19 cellular contexts compared by ENCODE assay signal in the genomic region with DNA sequence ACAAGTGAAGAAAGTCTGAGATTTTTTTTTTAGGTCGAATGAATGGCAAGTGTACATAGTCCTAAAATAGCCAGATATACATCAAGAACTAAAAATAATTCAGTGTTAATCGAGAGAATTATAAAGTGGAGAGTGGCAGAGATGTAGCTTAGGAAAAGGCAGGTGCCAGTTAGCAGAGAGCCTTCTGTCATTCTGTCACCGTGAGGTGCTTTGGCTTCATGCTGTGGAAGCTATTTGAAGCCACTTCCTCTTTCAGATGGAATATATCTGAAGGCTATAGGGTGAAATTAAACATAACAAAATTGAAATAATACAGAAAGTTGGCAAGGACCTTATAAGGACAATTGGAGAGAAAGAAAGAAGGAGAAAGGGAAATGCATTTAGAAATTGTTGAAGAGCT.
A peak's percentile ranks its signal among the peaks of the same experiment; 100 is the strongest.
DNase-seq lines count a peak whose midpoint lies in the region; ATAC-seq and TF ChIP-seq lines count a peak whose summit lies in the region.
"Had no signal": no experiment of that assay in that cellular context is flagged by ENCODE, and none has a peak within 500 bp of the region (broad histone marks: within the 10 kb centered on the region; RNA-seq: fewer than 3 reads in every experiment).

No MANE protein-coding gene starts in this region.

- no peaks in the 10 kb centered on the region for H3K27me3 Mint-ChIP-seq in neural progenitor cell (ENCODE audit: insufficient read depth, low read depth)
- H3K27me3 Mint-ChIP-seq: activated CD4-positive, alpha-beta T cell treated with anti-CD3 and anti-CD28 coated beads for 36 hours; activated naive CD4-positive, alpha-beta T cell treated with anti-CD3 and anti-CD28 coated beads, Interleukin-2, amount 10 ng/mL, durations not matched to agents 7 days and 5 days had no signal

- H3K4me3 ChIP-seq in neural cell (ENCODE audit: low read length) = no peak overlapping the region
- no peak overlapping the region for H3K4me3 ChIP-seq in prostate gland
- H3K4me3 ChIP-seq in neural progenitor cell = no peak overlapping the region
- H3K4me3 ChIP-seq: lower lobe of right lung, thoracic aorta had no signal

- no peaks in the 10 kb centered on the region for H3K4me1 Mint-ChIP-seq in neural progenitor cell
- H3K4me1 Mint-ChIP-seq: activated CD4-positive, alpha-beta T cell treated with anti-CD3 and anti-CD28 coated beads for 36 hours; activated naive CD4-positive, alpha-beta T cell treated with anti-CD3 and anti-CD28 coated beads, Interleukin-2, amount 10 ng/mL, durations not matched to agents 7 days and 5 days had no signal

- H3K9me2 ChIP-seq in neural cell (ENCODE audit: insufficient read depth, low read length) = no peaks in the 10 kb centered on the region

- no peak for TF ChIP-seq RAD21 in neural cell (conservative IDR thresholded peaks at IDR 0.05)

- peak overlapping the region; percentile 41 for H3K27ac ChIP-seq in neural cell (ENCODE audit: low read length)
- H3K27ac ChIP-seq in prostate gland = no peak overlapping the region
- H3K27ac ChIP-seq in neural progenitor cell = no peak overlapping the region
- H3K27ac ChIP-seq: lower lobe of right lung, neutrophil, thoracic aorta had no signal

- TF ChIP-seq CTCF in neural cell (IDR thresholded peaks at IDR 0.05; ENCODE audit: poor library complexity, severe bottlenecking) = no peak
- no peak for TF ChIP-seq CTCF in prostate gland (IDR thresholded peaks at IDR 0.05)
- no peak for TF ChIP-seq CTCF in neural progenitor cell (IDR thresholded peaks at IDR 0.05)

- H3K4me1 ChIP-seq in prostate gland (replicated peaks) (no peaks in the 10 kb centered on the region), neural progenitor cell (no peaks in the 10 kb centered on the region)
- H3K4me1 ChIP-seq: lower lobe of right lung had no signal

- H3F3A ChIP-seq in neural cell (ENCODE audit: insufficient read depth, low read length, poor library complexity, severe bottlenecking) = no peaks in the 10 kb centered on the region
- no peaks in the 10 kb centered on the region for H3F3A ChIP-seq in neural progenitor cell (ENCODE audit: low read depth)

- H3K36me3 ChIP-seq in neural cell (ENCODE audit: insufficient read depth, low read length) = no peaks in the 10 kb centered on the region
- H3K36me3 ChIP-seq in prostate gland = no peaks in the 10 kb centered on the region
- no peaks in the 10 kb centered on the region for H3K36me3 ChIP-seq in neural progenitor cell
- H3K36me3 ChIP-seq: lower lobe of right lung, neutrophil, thoracic aorta had no signal

- peak overlapping the region; percentile 18 for H3K4me2 ChIP-seq in neural cell (ENCODE audit: low read length)
- H3K4me2 ChIP-seq in neural progenitor cell = no peak overlapping the region

- H3K79me2 ChIP-seq in neural cell (replicated peaks; ENCODE audit: insufficient read depth, low read length) = no peaks in the 10 kb centered on the region
- H3K79me2 ChIP-seq in neural progenitor cell (ENCODE audit: low read depth) = no peaks in the 10 kb centered on the region

- ATAC-seq in GM18909 (IDR thresholded peaks at IDR 0.05; ENCODE audit: poor library complexity, unreplicated experiment) (peak; percentile 73), GM21786 (IDR thresholded peaks at IDR 0.05; ENCODE audit: unreplicated experiment) (peak; percentile 69), HG03457 (IDR thresholded peaks at IDR 0.05; ENCODE audit: unreplicated experiment) (peak; percentile 55)
- ATAC-seq: activated CD4-positive, alpha-beta T cell treated with anti-CD3 and anti-CD28 coated beads for 36 hours; lower lobe of right lung had no signal

- no peaks in the 10 kb centered on the region for H3K9me3 ChIP-seq in neural cell (ENCODE audit: low read length)
- H3K9me3 ChIP-seq in prostate gland = no peaks in the 10 kb centered on the region
- no peaks in the 10 kb centered on the region for H3K9me3 ChIP-seq in neural progenitor cell (ENCODE audit: low read depth)
- H3K9me3 ChIP-seq: lower lobe of right lung, neutrophil, thoracic aorta had no signal

- no peak overlapping the region for H3K27ac Mint-ChIP-seq in neural progenitor cell
- H3K27ac Mint-ChIP-seq: activated CD4-positive, alpha-beta T cell treated with anti-CD3 and anti-CD28 coated beads for 36 hours; activated naive CD4-positive, alpha-beta T cell treated with anti-CD3 and anti-CD28 coated beads, Interleukin-2, amount 10 ng/mL, durations not matched to agents 7 days and 5 days had no signal

- no peaks in the 10 kb centered on the region for H3K36me3 Mint-ChIP-seq in neural progenitor cell
- H3K36me3 Mint-ChIP-seq: activated naive CD4-positive, alpha-beta T cell treated with anti-CD3 and anti-CD28 coated beads, Interleukin-2, amount 10 ng/mL, durations not matched to agents 7 days and 5 days had no signal

- H3K9me3 Mint-ChIP-seq in neural progenitor cell = no peaks in the 10 kb centered on the region

- H2AFZ ChIP-seq in neural cell (ENCODE audit: low read depth, low read length) = no peak overlapping the region
- H2AFZ ChIP-seq in neural progenitor cell (replicated peaks) = no peak overlapping the region

- no peak overlapping the region for H3K9ac ChIP-seq in neural cell (ENCODE audit: low read length)
- H3K9ac ChIP-seq in neural progenitor cell = no peak overlapping the region

- H4K20me1 ChIP-seq in neural cell (ENCODE audit: insufficient read depth) (no peaks in the 10 kb centered on the region), neural progenitor cell (ENCODE audit: low read depth) (no peaks in the 10 kb centered on the region)

- H3K27me3 ChIP-seq in neural cell (ENCODE audit: insufficient read depth, low read depth, low read length) (no peaks in the 10 kb centered on the region), prostate gland (replicated peaks; ENCODE audit: insufficient read depth) (no peaks in the 10 kb centered on the region), neural progenitor cell (no peaks in the 10 kb centered on the region)
- H3K27me3 ChIP-seq: neutrophil had no signal

- no peak for TF ChIP-seq POLR2A in prostate gland (IDR thresholded peaks at IDR 0.05)

- no peak for DNase-seq in central memory CD4-positive, alpha-beta T cell
- DNase-seq in prostate gland (ENCODE audit: low spot score) (no peak), neural progenitor cell (ENCODE audit: low spot score) (no peak)
- DNase-seq: activated CD4-positive, alpha-beta T cell treated with anti-CD3 and anti-CD28 coated beads for 36 hours; activated naive CD4-positive, alpha-beta T cell treated with anti-CD3 and anti-CD28 coated beads, Interleukin-2, amount 10 ng/mL, durations not matched to agents 7 days and 5 days; activated T-cell treated with anti-CD3 and anti-CD28 coated beads, Interleukin-2, amount 50 U/mL, for 48 hours; amygdala; islet precursor cell; lower lobe of right lung; NCI-H1694 treated with DMSO at 0.1 percent for 48 hours; NCI-H526; small intestine; stimulated activated naive CD4-positive, alpha-beta T cell treated with Interleukin-2 at 50 U/mL for 16 hours had no signal

- H3K4me3 Mint-ChIP-seq in neural progenitor cell = no peak overlapping the region
- H3K4me3 Mint-ChIP-seq: activated CD4-positive, alpha-beta T cell treated with anti-CD3 and anti-CD28 coated beads for 36 hours; activated naive CD4-positive, alpha-beta T cell treated with anti-CD3 and anti-CD28 coated beads, Interleukin-2, amount 10 ng/mL, durations not matched to agents 7 days and 5 days had no signal

- intact Hi-C loops in prostate gland (cut with DNase I) = no loop called here

- peak; percentile 81 for TF ChIP-seq EP300 in neural cell (conservative IDR thresholded peaks at IDR 0.05; ENCODE audit: poor library complexity, severe bottlenecking)

- WGBS in prostate gland = 66% methylated on average over 3 of the region's 3 CpGs

TF ChIP-seq in neural cell, 6 proteins besides CTCF, POLR2A, EP300 and RAD21:
- TF ChIP-seq, protein P1, sequence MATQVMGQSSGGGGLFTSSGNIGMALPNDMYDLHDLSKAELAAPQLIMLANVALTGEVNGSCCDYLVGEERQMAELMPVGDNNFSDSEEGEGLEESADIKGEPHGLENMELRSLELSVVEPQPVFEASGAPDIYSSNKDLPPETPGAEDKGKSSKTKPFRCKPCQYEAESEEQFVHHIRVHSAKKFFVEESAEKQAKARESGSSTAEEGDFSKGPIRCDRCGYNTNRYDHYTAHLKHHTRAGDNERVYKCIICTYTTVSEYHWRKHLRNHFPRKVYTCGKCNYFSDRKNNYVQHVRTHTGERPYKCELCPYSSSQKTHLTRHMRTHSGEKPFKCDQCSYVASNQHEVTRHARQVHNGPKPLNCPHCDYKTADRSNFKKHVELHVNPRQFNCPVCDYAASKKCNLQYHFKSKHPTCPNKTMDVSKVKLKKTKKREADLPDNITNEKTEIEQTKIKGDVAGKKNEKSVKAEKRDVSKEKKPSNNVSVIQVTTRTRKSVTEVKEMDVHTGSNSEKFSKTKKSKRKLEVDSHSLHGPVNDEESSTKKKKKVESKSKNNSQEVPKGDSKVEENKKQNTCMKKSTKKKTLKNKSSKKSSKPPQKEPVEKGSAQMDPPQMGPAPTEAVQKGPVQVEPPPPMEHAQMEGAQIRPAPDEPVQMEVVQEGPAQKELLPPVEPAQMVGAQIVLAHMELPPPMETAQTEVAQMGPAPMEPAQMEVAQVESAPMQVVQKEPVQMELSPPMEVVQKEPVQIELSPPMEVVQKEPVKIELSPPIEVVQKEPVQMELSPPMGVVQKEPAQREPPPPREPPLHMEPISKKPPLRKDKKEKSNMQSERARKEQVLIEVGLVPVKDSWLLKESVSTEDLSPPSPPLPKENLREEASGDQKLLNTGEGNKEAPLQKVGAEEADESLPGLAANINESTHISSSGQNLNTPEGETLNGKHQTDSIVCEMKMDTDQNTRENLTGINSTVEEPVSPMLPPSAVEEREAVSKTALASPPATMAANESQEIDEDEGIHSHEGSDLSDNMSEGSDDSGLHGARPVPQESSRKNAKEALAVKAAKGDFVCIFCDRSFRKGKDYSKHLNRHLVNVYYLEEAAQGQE (IDR thresholded peaks at IDR 0.05; ENCODE audit: borderline replicate concordance) = no peak
- TF ChIP-seq EZH2 (IDR thresholded peaks at IDR 0.05; ENCODE audit: borderline replicate concordance, insufficient read depth, low read length, poor library complexity, severe bottlenecking) (no peak), SMC3 (conservative IDR thresholded peaks at IDR 0.05; ENCODE audit: poor library complexity) (no peak), MXI1 (conservative IDR thresholded peaks at IDR 0.05; ENCODE audit: poor library complexity, severe bottlenecking) (no peak), POLR2AphosphoS5 (IDR thresholded peaks at IDR 0.05) (peak; percentile 39), TAF1 (IDR thresholded peaks at IDR 0.05; ENCODE audit: low read depth) (no peak)
